8 cellular contexts compared by ENCODE assay signal in genomic region chr13:39655569-39656324, GRCh38. TPM values are rescaled to one million over a fixed set of nuclear protein-coding genes. Genes with fewer than 3 reads are reported as not detected.
DNase-seq lines count a peak whose midpoint lies in the region; ATAC-seq and TF ChIP-seq lines count a peak whose summit lies in the region.

COG6 (plus strand) TSS chr13:39655662; CDS start chr13:39655727, 65 bp downstream.

- peak within 1 kb of the TSS; percentile 93 for H3K4me2 ChIP-seq in trophoblast cell (ENCODE audit: low read length)

- peak within 1 kb of the TSS; percentile 93 for H2AFZ ChIP-seq in trophoblast cell (ENCODE audit: insufficient read depth, low read length, poor library complexity)

- intact Hi-C loops in cardiac septum (cut with DNase I), result no loop called here

- H4K8ac ChIP-seq in trophoblast cell (ENCODE audit: low read depth, low read length), result peak within 1 kb of the TSS; percentile 92

- peaks cover 7% of the 10 kb centered on the region for H3K79me2 ChIP-seq in trophoblast cell (ENCODE audit: control insufficient read depth, insufficient read depth, low read length, poor library complexity)

- peak within 1 kb of the TSS; percentile 81 for H4K91ac ChIP-seq in trophoblast cell (ENCODE audit: low read depth, low read length)

- peak within 1 kb of the TSS; percentile 71 for H3K18ac ChIP-seq in trophoblast cell (ENCODE audit: low read length)

- peak; percentile 12; the same call in 1 of the 2 replicates for TF ChIP-seq CTCF in GM12874 (IDR thresholded peaks at IDR 0.05; ENCODE audit: insufficient read depth, low read depth, low read length)
- TF ChIP-seq CTCF in tibial nerve (IDR thresholded peaks at IDR 0.05), result peak in 3 of 5 experiments; percentile 13 to 44 (median 24)

- peaks cover 5% of the 10 kb centered on the region for H3K79me1 ChIP-seq in trophoblast cell (ENCODE audit: low read length)

- H3K27me3 ChIP-seq in trophoblast cell (ENCODE audit: insufficient read depth, low read length) (no peaks in the 10 kb centered on the region), tibial nerve (no peaks in the 10 kb centered on the region)

- WGBS in trophoblast cell (ENCODE audit: extremely low coverage, insufficient coverage, insufficient read length), result no CpG with 5 or more reads among the region's 59 CpGs
- 1% methylated on average over 30 to 37 of the region's 59 CpGs for WGBS in tibial nerve, 2 donors

- peak; percentile 96 for ATAC-seq in HG02642 (IDR thresholded peaks at IDR 0.05; ENCODE audit: poor library complexity, unreplicated experiment)

- peak in 1 of 2 donors; percentile 34 for TF ChIP-seq POLR2A in tibial nerve (IDR thresholded peaks at IDR 0.05)

- H3K23ac ChIP-seq in trophoblast cell (ENCODE audit: low read length), result no peak within 1 kb of the TSS

- H3K36me3 ChIP-seq in trophoblast cell (ENCODE audit: control insufficient read depth in 1 of 2, insufficient read depth in 2 of 2, low read length in 2 of 2), result peaks cover 0 to 3% of the 10 kb centered on the region in 2 experiments
- peaks cover 0 to 4% (median 0%) of the 10 kb centered on the region in 3 donors for H3K36me3 ChIP-seq in tibial nerve

- peak within 1 kb of the TSS; percentile 61 for H3K4ac ChIP-seq in trophoblast cell (ENCODE audit: low read depth, low read length)

- H3K9me3 ChIP-seq in trophoblast cell (ENCODE audit: insufficient read depth, low read depth, low read length), result no peaks in the 10 kb centered on the region
- no peaks in the 10 kb centered on the region for H3K9me3 ChIP-seq in tibial nerve

- DNase-seq in NCI-H1105 (lab: John Stamatoyannopoulos, UW), result peak; percentile 60
- peak; percentile 22 to 64 for DNase-seq in SW 1271 (lab: John Stamatoyannopoulos, UW)
- DNase-seq in activated naive CD8-positive, alpha-beta T cell treated with anti-CD3 and anti-CD28 coated beads, Interleukin-2, amount 50 U/mL, for 16 hours (ENCODE audit: low read depth, low spot score), result peak; percentile 86
- peak; percentile 95 for DNase-seq in cardiac septum (ENCODE audit: low spot score)
- peak; percentile 83 to 97 for DNase-seq in trophoblast cell
- DNase-seq in tibial nerve (ENCODE audit: low spot score in 2 of 2), result peak; percentile 73 to 82

- H3K4me3 ChIP-seq in trophoblast cell (ENCODE audit: low read depth, low read length) (peak within 1 kb of the TSS; percentile 97), tibial nerve (peak within 1 kb of the TSS; percentile 83 to 97 (median 97))

- peak within 1 kb of the TSS; percentile 92 for H3K9ac ChIP-seq in trophoblast cell (ENCODE audit: low read length)

- H2BK12ac ChIP-seq in trophoblast cell (ENCODE audit: low read length), result no peak within 1 kb of the TSS

- H3K4me1 ChIP-seq in trophoblast cell (ENCODE audit: control insufficient read depth in 1 of 2, insufficient read depth in 2 of 2, low read length in 2 of 2), result no peaks in the 10 kb centered on the region
- peaks cover 0 to 27% (median 4%) of the 10 kb centered on the region in 4 donors for H3K4me1 ChIP-seq in tibial nerve

- peak within 1 kb of the TSS; percentile 78 for H4K12ac ChIP-seq in trophoblast cell (ENCODE audit: low read depth, low read length)

- TF ChIP-seq EP300 in tibial nerve (IDR thresholded peaks at IDR 0.05), result peak in 1 of 2 donors; percentile 81

- no peak within 1 kb of the TSS for H2AK5ac ChIP-seq in trophoblast cell (ENCODE audit: low read length)

- H3K27ac ChIP-seq in trophoblast cell (ENCODE audit: low read depth, low read length) (peak within 1 kb of the TSS; percentile 52), tibial nerve (peak within 1 kb of the TSS; percentile 64 to 89 (median 81))

- H3K14ac ChIP-seq in trophoblast cell (ENCODE audit: low read length), result peak within 1 kb of the TSS; percentile 87

- peak within 1 kb of the TSS; percentile 74 for H2BK5ac ChIP-seq in trophoblast cell (ENCODE audit: low read depth, low read length, poor library complexity)

- H2BK120ac ChIP-seq in trophoblast cell (ENCODE audit: insufficient read depth, low read length, poor library complexity), result peak within 1 kb of the TSS; percentile 70

RNA-seq across cellular contexts. Expression of gene COG6, which starts in this region (rescaled TPM):
- total RNA-seq in cardiac septum (34.4 TPM), tibial nerve (10 to 100 TPM; 15.1 to 24.0 (median 17.0) TPM)
- polyA plus RNA-seq in trophoblast cell (2013), result 21.3 and 22.2 TPM in 2 replicates

Comparison
In these comparisons a context has a peak if more than half of its experiments do, and no peak if none do; other contexts are left out.
1. Peak in every context shown above with its lines: DNase-seq, ATAC-seq, H3K4me3 ChIP-seq and H3K27ac ChIP-seq.
2. DNase-seq: peak in every context shown above with its lines; median percentile 95 in cardiac septum; 90 in trophoblast cell; 86 in activated naive CD8-positive, alpha-beta T cell treated with anti-CD3 and anti-CD28 coated beads, Interleukin-2, amount 50 U/mL, for 16 hours; 78 in tibial nerve; 60 in NCI-H1105; 43 in SW 1271.